In the genomic region with DNA sequence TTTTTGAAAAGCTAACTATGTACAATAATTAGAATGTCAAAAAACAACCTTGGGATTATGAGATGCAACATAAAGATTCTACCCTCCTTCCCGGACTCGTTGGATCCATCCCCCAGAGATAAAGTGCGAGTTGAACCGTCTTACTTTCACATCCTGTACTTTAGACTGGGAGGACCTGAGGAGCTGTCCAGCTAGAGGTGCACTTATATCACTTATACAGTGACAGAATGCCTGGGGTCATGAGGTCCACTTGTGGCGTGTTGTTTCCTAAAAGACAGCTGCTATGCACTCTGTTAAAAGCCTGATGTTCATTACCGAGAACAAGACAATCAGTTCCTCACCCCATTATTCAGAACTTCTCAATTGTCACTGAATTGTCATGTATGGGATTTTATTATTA, we compare ENCODE assay signal across 10 cellular contexts. TPM values are rescaled to one million over a fixed set of nuclear protein-coding genes. Genes with fewer than 3 reads are reported as not detected.
DNase-seq lines count a peak whose midpoint lies in the region; ATAC-seq and TF ChIP-seq lines count a peak whose summit lies in the region.
"Had no signal": no experiment of that assay in that cellular context is flagged by ENCODE, and none has a peak within 500 bp of the region (broad histone marks: within the 10 kb centered on the region; RNA-seq: fewer than 3 reads in every experiment).

No MANE protein-coding gene starts in this region.

- TF ChIP-seq CTCF in A673 (conservative IDR thresholded peaks at IDR 0.05; ENCODE audit: low read depth, low read length) (no peak), DOHH2 (IDR thresholded peaks at IDR 0.05; ENCODE audit: low read depth, low read length, poor library complexity, severe bottlenecking) (no peak)

- no peaks in the 10 kb centered on the region for H3K9me3 Mint-ChIP-seq in activated T-helper 1 cell treated with anti-CD3 and anti-CD28 coated beads, Interleukin-12 subunit alpha, Interleukin-12 subunit beta, Interleukin-2, Interleukin-4 antibody, amounts not matched to agents 30 ng/mL and 10 ng/mL and 1 ng/mL, durations not matched to agents 14 hours and 24 hours and 36 hours

- H3F3A ChIP-seq in DOHH2 (ENCODE audit: control insufficient read depth, insufficient read depth), result peaks cover 2% of the 10 kb centered on the region

- H3K36me3 Mint-ChIP-seq in activated T-helper 1 cell treated with anti-CD3 and anti-CD28 coated beads, Interleukin-12 subunit alpha, Interleukin-12 subunit beta, Interleukin-2, Interleukin-4 antibody, amounts not matched to agents 30 ng/mL and 10 ng/mL and 1 ng/mL, durations not matched to agents 14 hours and 24 hours and 36 hours (ENCODE audit: low read depth), result peaks cover 9% of the 10 kb centered on the region

- H3K4me1 Mint-ChIP-seq in activated T-helper 1 cell treated with anti-CD3 and anti-CD28 coated beads, Interleukin-12 subunit alpha, Interleukin-12 subunit beta, Interleukin-2, Interleukin-4 antibody, amounts not matched to agents 30 ng/mL and 10 ng/mL and 1 ng/mL, durations not matched to agents 14 hours and 24 hours and 36 hours (ENCODE audit: low read depth), result peaks cover 43% of the 10 kb centered on the region

- peaks cover 8% of the 10 kb centered on the region for H3K36me3 ChIP-seq in A673 (ENCODE audit: insufficient read depth, low read length, poor library complexity, severe bottlenecking)
- peaks cover 3% of the 10 kb centered on the region for H3K36me3 ChIP-seq in DOHH2 (ENCODE audit: control insufficient read depth, low read length)
- no peaks in the 10 kb centered on the region for H3K36me3 ChIP-seq in muscle layer of duodenum (ENCODE audit: control insufficient read depth in 1 of 2, insufficient read depth in 2 of 2, low read length in 2 of 2)

- H3K27me3 ChIP-seq in A673 (replicated peaks; ENCODE audit: insufficient read depth, low read depth, low read length, poor library complexity) (no peaks in the 10 kb centered on the region), DOHH2 (ENCODE audit: control insufficient read depth, low read length) (no peaks in the 10 kb centered on the region), muscle layer of duodenum (ENCODE audit: low read depth, low read length) (no peaks in the 10 kb centered on the region)

- CTCF ChIA-PET in A673 (lab: Charles Lee), result no interaction called here

- H3K27ac ChIP-seq in A673 (ENCODE audit: low read depth, low read length, poor library complexity, severe bottlenecking), result peak overlapping the region; percentile 95
- H3K27ac ChIP-seq in DOHH2 (ENCODE audit: low read depth, low read length), result no peak overlapping the region
- H3K27ac ChIP-seq in muscle layer of duodenum (ENCODE audit: low read length), result peak overlapping the region; percentile 83

- POLR2A ChIA-PET in A673 (lab: Charles Lee; ENCODE audit: low non-redundant PET), result no interaction called here

- no peak for ATAC-seq in GM19395 (IDR thresholded peaks at IDR 0.05; ENCODE audit: unreplicated experiment)

- intact Hi-C loops in A673 (cut with micrococcal nuclease; ENCODE audit: unreplicated experiment), result no loop called here
- intact Hi-C loops in activated T-helper 1 cell treated with anti-CD3 and anti-CD28 coated beads, Interleukin-12 subunit alpha, Interleukin-12 subunit beta, Interleukin-2, Interleukin-4 antibody, amounts not matched to agents 30 ng/mL and 10 ng/mL and 1 ng/mL, durations not matched to agents 14 hours and 24 hours and 36 hours (cut with micrococcal nuclease), result loop anchor here (5.0 to 10.0 kb wide), 2 partner anchors 623 to 1334 kb away; partner anchors contain the start of genes CDC25B and SHLD1

- H3K4me3 ChIP-seq in A673 (ENCODE audit: low read depth, low read length, poor library complexity, severe bottlenecking) (no peak overlapping the region), DOHH2 (ENCODE audit: low read length) (no peak overlapping the region), muscle layer of duodenum (ENCODE audit: low read depth in 1 of 2, low read length in 2 of 2) (no peak overlapping the region)

- H3K4me3 Mint-ChIP-seq in activated T-helper 1 cell treated with anti-CD3 and anti-CD28 coated beads, Interleukin-12 subunit alpha, Interleukin-12 subunit beta, Interleukin-2, Interleukin-4 antibody, amounts not matched to agents 30 ng/mL and 10 ng/mL and 1 ng/mL, durations not matched to agents 14 hours and 24 hours and 36 hours, result peak overlapping the region; percentile 96

- DNase-seq in A673 (ENCODE audit: low spot score), result no peak
- DNase-seq in activated T-helper 1 cell treated with anti-CD3 and anti-CD28 coated beads, Interleukin-12 subunit alpha, Interleukin-12 subunit beta, Interleukin-2, Interleukin-4 antibody, amounts not matched to agents 30 ng/mL and 10 ng/mL and 1 ng/mL, durations not matched to agents 14 hours and 24 hours and 36 hours (ENCODE audit: low spot score), result no peak
- no peak for DNase-seq in NCI-H2196 (lab: John Stamatoyannopoulos, UW; ENCODE audit: unreplicated experiment)
- no peak for DNase-seq in NCI-H1694 treated with DMSO at 0.1 percent for 48 hours (lab: John Stamatoyannopoulos, UW)
- DNase-seq in cortex of kidney (lab: John Stamatoyannopoulos, UW), result no peak
- DNase-seq: anterior cingulate cortex, NCI-H1105 treated with DMSO at 0.1 percent for 48 hours had no signal

- no peaks in the 10 kb centered on the region for H4K20me1 ChIP-seq in DOHH2 (ENCODE audit: control insufficient read depth, insufficient read depth, low read depth, low read length)

- peak overlapping the region; percentile 2 for H3K27ac Mint-ChIP-seq in activated T-helper 1 cell treated with anti-CD3 and anti-CD28 coated beads, Interleukin-12 subunit alpha, Interleukin-12 subunit beta, Interleukin-2, Interleukin-4 antibody, amounts not matched to agents 30 ng/mL and 10 ng/mL and 1 ng/mL, durations not matched to agents 14 hours and 24 hours and 36 hours

- peaks cover 67% of the 10 kb centered on the region for H3K79me2 ChIP-seq in DOHH2 (ENCODE audit: control insufficient read depth, low read length)

- H3K9me2 ChIP-seq in DOHH2 (replicated peaks; ENCODE audit: control insufficient read depth, low read length), result no peaks in the 10 kb centered on the region

- H3K27me3 Mint-ChIP-seq in activated T-helper 1 cell treated with anti-CD3 and anti-CD28 coated beads, Interleukin-12 subunit alpha, Interleukin-12 subunit beta, Interleukin-2, Interleukin-4 antibody, amounts not matched to agents 30 ng/mL and 10 ng/mL and 1 ng/mL, durations not matched to agents 14 hours and 24 hours and 36 hours (ENCODE audit: insufficient read depth), result no peaks in the 10 kb centered on the region

- H3K9me3 ChIP-seq in A673 (ENCODE audit: low read depth, low read length, poor library complexity, severe bottlenecking) (no peaks in the 10 kb centered on the region), DOHH2 (ENCODE audit: control insufficient read depth, insufficient read depth, low read length) (no peaks in the 10 kb centered on the region), muscle layer of duodenum (ENCODE audit: control insufficient read depth in 1 of 2, low read length in 2 of 2) (no peaks in the 10 kb centered on the region)

- BruUV-seq in A673 (replicated peaks; lab: Mats Ljungman, UMichigan), result no TSS peak

- H3K4me2 ChIP-seq in DOHH2 (ENCODE audit: low read length), result peak overlapping the region; percentile 86

- H3K4me1 ChIP-seq in A673 (ENCODE audit: insufficient read depth, low read length, poor library complexity, severe bottlenecking), result peaks cover 33% of the 10 kb centered on the region
- H3K4me1 ChIP-seq in DOHH2 (ENCODE audit: control insufficient read depth, low read length), result peaks cover 25% of the 10 kb centered on the region
- peaks cover 0 to 30% of the 10 kb centered on the region in 2 donors for H3K4me1 ChIP-seq in muscle layer of duodenum (ENCODE audit: control insufficient read depth in 1 of 2, insufficient read depth in 2 of 2, low read length in 2 of 2)

RNA-seq across cellular contexts. Expression of gene CDS2, which starts 2.1 kb away (rescaled TPM):
- total RNA-seq in A673 (2021), result 67.4 and 68.1 TPM in 2 replicates
- 39.8 and 42.5 TPM in 2 replicates for total RNA-seq in activated T-helper 1 cell treated with anti-CD3 and anti-CD28 coated beads, Interleukin-12 subunit alpha, Interleukin-12 subunit beta, Interleukin-2, Interleukin-4 antibody, amounts not matched to agents 30 ng/mL and 10 ng/mL and 1 ng/mL, durations not matched to agents 14 hours and 24 hours and 36 hours

RNA-seq across cellular contexts. Expression of gene PCNA, which starts 9.1 kb away (rescaled TPM):
- total RNA-seq in A673 (2021), result 397 TPM in 2 replicates
- total RNA-seq in activated T-helper 1 cell treated with anti-CD3 and anti-CD28 coated beads, Interleukin-12 subunit alpha, Interleukin-12 subunit beta, Interleukin-2, Interleukin-4 antibody, amounts not matched to agents 30 ng/mL and 10 ng/mL and 1 ng/mL, durations not matched to agents 14 hours and 24 hours and 36 hours, result 512 and 519 TPM in 2 replicates

RNA-seq across cellular contexts. Expression of gene TMEM230, which starts 16.0 kb away (rescaled TPM):
- total RNA-seq in A673 (2021), result 94.6 and 105 TPM in 2 replicates
- 80.3 and 82.1 TPM in 2 replicates for total RNA-seq in activated T-helper 1 cell treated with anti-CD3 and anti-CD28 coated beads, Interleukin-12 subunit alpha, Interleukin-12 subunit beta, Interleukin-2, Interleukin-4 antibody, amounts not matched to agents 30 ng/mL and 10 ng/mL and 1 ng/mL, durations not matched to agents 14 hours and 24 hours and 36 hours
